Comparison of ENCODE assay signal across 1 cellular context in the genomic region with DNA sequence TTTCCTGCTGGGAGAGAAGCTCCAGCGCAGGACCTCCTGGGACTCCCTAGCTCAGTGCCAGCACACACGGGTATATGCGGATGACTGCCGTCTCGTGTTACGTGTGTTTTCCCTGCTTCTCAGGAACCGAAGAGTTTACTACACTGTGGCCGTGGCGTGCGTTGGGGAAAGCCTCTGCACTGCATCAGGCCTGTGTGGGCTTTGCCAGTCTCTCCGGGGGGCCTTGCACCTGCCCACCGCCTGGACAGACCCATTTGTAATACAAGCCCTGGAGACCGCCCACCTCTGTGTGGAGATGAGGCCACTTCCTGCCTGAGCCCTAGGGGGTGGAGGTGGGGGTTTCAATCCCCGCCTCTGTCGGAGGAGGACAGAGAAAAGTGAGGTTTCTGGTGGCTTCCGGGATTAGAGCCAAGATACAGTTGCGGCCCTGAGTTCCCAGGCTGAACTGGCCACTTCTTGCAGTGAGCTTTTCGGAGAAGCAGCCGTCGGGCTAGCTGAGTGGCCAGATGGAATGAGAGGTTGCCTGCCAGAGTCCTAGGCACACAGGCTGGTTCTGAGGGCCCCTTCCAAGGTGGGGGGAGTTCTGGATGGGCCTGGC.
TF ChIP-seq lines count a peak whose summit lies in the region.

No MANE protein-coding gene starts in this region.

TF ChIP-seq in HEK293, 187 proteins besides CTCF, POLR2A, EP300 and RAD21 (continued from another document):
- TF ChIP-seq, protein P1, sequence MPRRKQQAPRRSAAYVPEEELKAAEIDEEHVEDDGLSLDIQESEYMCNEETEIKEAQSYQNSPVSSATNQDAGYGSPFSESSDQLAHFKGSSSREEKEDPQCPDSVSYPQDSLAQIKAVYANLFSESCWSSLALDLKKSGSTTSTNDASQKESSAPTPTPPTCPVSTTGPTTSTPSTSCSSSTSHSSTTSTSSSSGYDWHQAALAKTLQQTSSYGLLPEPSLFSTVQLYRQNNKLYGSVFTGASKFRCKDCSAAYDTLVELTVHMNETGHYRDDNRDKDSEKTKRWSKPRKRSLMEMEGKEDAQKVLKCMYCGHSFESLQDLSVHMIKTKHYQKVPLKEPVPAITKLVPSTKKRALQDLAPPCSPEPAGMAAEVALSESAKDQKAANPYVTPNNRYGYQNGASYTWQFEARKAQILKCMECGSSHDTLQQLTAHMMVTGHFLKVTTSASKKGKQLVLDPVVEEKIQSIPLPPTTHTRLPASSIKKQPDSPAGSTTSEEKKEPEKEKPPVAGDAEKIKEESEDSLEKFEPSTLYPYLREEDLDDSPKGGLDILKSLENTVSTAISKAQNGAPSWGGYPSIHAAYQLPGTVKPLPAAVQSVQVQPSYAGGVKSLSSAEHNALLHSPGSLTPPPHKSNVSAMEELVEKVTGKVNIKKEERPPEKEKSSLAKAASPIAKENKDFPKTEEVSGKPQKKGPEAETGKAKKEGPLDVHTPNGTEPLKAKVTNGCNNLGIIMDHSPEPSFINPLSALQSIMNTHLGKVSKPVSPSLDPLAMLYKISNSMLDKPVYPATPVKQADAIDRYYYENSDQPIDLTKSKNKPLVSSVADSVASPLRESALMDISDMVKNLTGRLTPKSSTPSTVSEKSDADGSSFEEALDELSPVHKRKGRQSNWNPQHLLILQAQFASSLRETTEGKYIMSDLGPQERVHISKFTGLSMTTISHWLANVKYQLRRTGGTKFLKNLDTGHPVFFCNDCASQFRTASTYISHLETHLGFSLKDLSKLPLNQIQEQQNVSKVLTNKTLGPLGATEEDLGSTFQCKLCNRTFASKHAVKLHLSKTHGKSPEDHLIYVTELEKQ (tag by site-specific recombination; IDR thresholded peaks at IDR 0.05; ENCODE audit: borderline replicate concordance), result no peak
- TF ChIP-seq ZNF560 (tag by site-specific recombination; IDR thresholded peaks at IDR 0.05; ENCODE audit: borderline replicate concordance) (no peak), ZNF707 (tag by site-specific recombination; IDR thresholded peaks at IDR 0.05) (no peak), ZNF623 (tag by site-specific recombination; IDR thresholded peaks at IDR 0.05) (no peak), KLF8 (tag by site-specific recombination; IDR thresholded peaks at IDR 0.05) (no peak), SALL2 (tag by site-specific recombination; IDR thresholded peaks at IDR 0.05; ENCODE audit: borderline replicate concordance) (no peak), SP3 (tag by site-specific recombination; IDR thresholded peaks at IDR 0.05) (no peak), SETDB1 (IDR thresholded peaks at IDR 0.05; ENCODE audit: insufficient read length, low read length) (peak; percentile 98), MEIS1 (CRISPR knock-in tag; IDR thresholded peaks at IDR 0.05; ENCODE audit: borderline replicate concordance) (no peak), ZNF169 (tag by site-specific recombination; IDR thresholded peaks at IDR 0.05) (no peak), ZNF391 (tag by site-specific recombination; IDR thresholded peaks at IDR 0.05; ENCODE audit: borderline replicate concordance, low read depth) (no peak), ZNF248 (tag by site-specific recombination; IDR thresholded peaks at IDR 0.05) (no peak), HOXD13 (CRISPR knock-in tag; IDR thresholded peaks at IDR 0.05; ENCODE audit: borderline replicate concordance) (no peak)
- TF ChIP-seq, protein P2, sequence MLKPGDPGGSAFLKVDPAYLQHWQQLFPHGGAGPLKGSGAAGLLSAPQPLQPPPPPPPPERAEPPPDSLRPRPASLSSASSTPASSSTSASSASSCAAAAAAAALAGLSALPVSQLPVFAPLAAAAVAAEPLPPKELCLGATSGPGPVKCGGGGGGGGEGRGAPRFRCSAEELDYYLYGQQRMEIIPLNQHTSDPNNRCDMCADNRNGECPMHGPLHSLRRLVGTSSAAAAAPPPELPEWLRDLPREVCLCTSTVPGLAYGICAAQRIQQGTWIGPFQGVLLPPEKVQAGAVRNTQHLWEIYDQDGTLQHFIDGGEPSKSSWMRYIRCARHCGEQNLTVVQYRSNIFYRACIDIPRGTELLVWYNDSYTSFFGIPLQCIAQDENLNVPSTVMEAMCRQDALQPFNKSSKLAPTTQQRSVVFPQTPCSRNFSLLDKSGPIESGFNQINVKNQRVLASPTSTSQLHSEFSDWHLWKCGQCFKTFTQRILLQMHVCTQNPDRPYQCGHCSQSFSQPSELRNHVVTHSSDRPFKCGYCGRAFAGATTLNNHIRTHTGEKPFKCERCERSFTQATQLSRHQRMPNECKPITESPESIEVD (tag by site-specific recombination; IDR thresholded peaks at IDR 0.05), result no peak
TF ChIP-seq in HEK293: peak in this region for 41.
